In genomic region chr4:5051210-5051691, GRCh38 we compare ENCODE assay signal across 8 cellular contexts. TPM values are rescaled to one million over a fixed set of nuclear protein-coding genes. Genes with fewer than 3 reads are reported as not detected.
DNase-seq lines count a peak whose midpoint lies in the region; ATAC-seq lines count a peak whose summit lies in the region.

Gene STK32B, plus strand, starts transcription at chr4:5051480.

- H3K9me3 Mint-ChIP-seq in effector memory CD8-positive, alpha-beta T cell: no peaks in the 10 kb centered on the region

- no peak within 1 kb of the TSS for H3K27ac Mint-ChIP-seq in effector memory CD8-positive, alpha-beta T cell

- no peaks in the 10 kb centered on the region for H3K36me3 Mint-ChIP-seq in effector memory CD8-positive, alpha-beta T cell (ENCODE audit: insufficient read depth)

- H3K4me3 Mint-ChIP-seq in effector memory CD8-positive, alpha-beta T cell: peak within 1 kb of the TSS; percentile 69 to 79

- peak; percentile 57 for ATAC-seq in GM18498 (IDR thresholded peaks at IDR 0.05; ENCODE audit: unreplicated experiment)
- ATAC-seq in effector memory CD8-positive, alpha-beta T cell (replicated peaks): peak; percentile 21

- H3K4me1 Mint-ChIP-seq in effector memory CD8-positive, alpha-beta T cell (ENCODE audit: low read depth in 2 of 2): peaks cover 7 to 10% of the 10 kb centered on the region in 2 donors

- H3K27me3 Mint-ChIP-seq in effector memory CD8-positive, alpha-beta T cell: peaks cover 64 to 92% of the 10 kb centered on the region in 2 donors

- peak within 1 kb of the TSS; percentile 8 for H3K27ac ChIP-seq in substantia nigra (ENCODE audit: low read depth, low read length, poor library complexity, severe bottlenecking)

- DNase-seq in AML-193 (lab: John Stamatoyannopoulos, UW) (peak; percentile 30 to 56), SK-MEL-5 (ENCODE audit: low read depth, low spot score) (peak; percentile 66), lung microvascular endothelial cell (ENCODE audit: low read depth in 2 of 2) (peak; percentile 72 to 85), substantia nigra (lab: John Stamatoyannopoulos, UW) (peak in 11 of 49 donors; percentile 11 to 49 (median 25)), pons (ENCODE audit: low spot score) (no peak), NCI-H128 (lab: John Stamatoyannopoulos, UW; ENCODE audit: unreplicated experiment) (no peak)
- no peak for DNase-seq in effector memory CD8-positive, alpha-beta T cell

- in situ Hi-C loops in SK-MEL-5 (cut with HindIII; ENCODE audit: low pct_unique_long_range_greater_than_20kb, low sequenced_read_pairs): no loop called here

RNA-seq across cellular contexts. Expression of gene STK32B, which starts in this region (rescaled TPM):
- total RNA-seq in SK-MEL-5 (2014; rRNA removed; shearing (Covaris generic)): 3.1 and 3.7 TPM in 2 replicates
- polyA plus RNA-seq in SK-MEL-5 (2015; cell fraction: cytosol; rRNA removed): 5.7 and 6.6 TPM in 2 replicates
- polyA plus RNA-seq in SK-MEL-5 (2015; cell fraction: nucleus; rRNA removed): 3.2 and 11.3 TPM in 2 replicates
- total RNA-seq in lung microvascular endothelial cell: 13.1 and 17.9 TPM in 2 replicates

Comparison
In these comparisons a context has a peak if more than half of its experiments do, and no peak if none do; other contexts are left out.
1. DNase-seq: peak in AML-193 (2 of 2), SK-MEL-5 (single experiment) and lung microvascular endothelial cell (2 of 2); none in effector memory CD8-positive, alpha-beta T cell (0 of 3), pons (single experiment) and NCI-H128 (single experiment).